8 cellular contexts compared by ENCODE assay signal in the genomic region with DNA sequence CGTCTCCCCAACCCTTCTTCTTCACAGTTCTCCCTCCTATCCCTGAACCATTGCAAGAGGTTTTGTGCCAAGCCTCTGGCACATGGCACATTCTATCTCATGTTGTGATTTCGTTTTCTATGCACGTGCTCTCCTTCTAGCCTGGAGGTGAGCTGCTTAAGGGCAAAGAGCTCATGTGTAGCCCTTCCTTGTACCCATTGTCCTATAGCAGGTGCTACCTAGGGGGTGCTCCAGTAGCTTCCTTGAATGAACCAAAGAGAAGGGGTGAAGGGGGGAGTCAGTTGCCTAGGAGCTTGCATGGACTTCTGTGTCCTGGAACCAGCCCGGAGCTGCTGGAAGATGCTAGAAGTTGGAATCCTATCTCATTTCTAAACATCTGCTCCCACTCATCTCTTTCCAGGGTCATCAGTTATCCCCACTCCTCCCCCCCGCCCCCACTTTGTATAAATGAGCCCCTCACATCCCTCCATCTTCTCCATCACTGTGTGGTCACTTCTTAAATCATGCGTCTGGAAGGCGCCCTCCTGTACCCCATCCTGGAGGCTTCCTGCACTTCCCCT. TPM values are rescaled to one million over a fixed set of nuclear protein-coding genes. Genes with fewer than 3 reads are reported as not detected.
DNase-seq lines count a peak whose midpoint lies in the region; ATAC-seq, FAIRE-seq and TF ChIP-seq lines count a peak whose summit lies in the region.

No MANE protein-coding gene starts in this region.

- intact Hi-C loops in activated T-helper 2 cell treated with anti-CD3 and anti-CD28 coated beads, Interferon-gamma antibody, Interleukin-2, Interleukin-4, amounts not matched to agents 10 μg/mL and 5 μg/mL and 100 μg/mL, durations not matched to agents 14 hours and 24 hours and 36 hours (cut with micrococcal nuclease): no loop called here
- intact Hi-C loops in HepG2 (cut with micrococcal nuclease; ENCODE audit: unreplicated experiment): loop anchor here (2.0 kb wide), 1 partner anchor 65 kb away; no protein-coding TSS in a partner anchor
- intact Hi-C loops in tibial artery (cut with DNase I; ENCODE audit: low total_unique reads): no loop called here

- H3K9me3 Mint-ChIP-seq in activated T-cell treated with anti-CD3 and anti-CD28 coated beads, Interleukin-2, amount 50 U/mL, for 24 hours: no peaks in the 10 kb centered on the region
- no peaks in the 10 kb centered on the region for H3K9me3 Mint-ChIP-seq in activated T-helper 2 cell treated with anti-CD3 and anti-CD28 coated beads, Interferon-gamma antibody, Interleukin-2, Interleukin-4, amounts not matched to agents 10 μg/mL and 5 μg/mL and 100 μg/mL, durations not matched to agents 14 hours and 24 hours and 36 hours

- no peak for FAIRE-seq in HepG2 (lab: Jason Lieb, UNC)

- TF ChIP-seq RAD21 in HepG2 (CRISPR knock-in tag; IDR thresholded peaks at IDR 0.05): no peak

- peak overlapping the region; percentile 78 to 96 (median 85) for H3K4me3 ChIP-seq in HepG2 (replicated peaks in 1 of 3; ENCODE audit: insufficient read depth in 1 of 3, low read depth in 2 of 3, low read length in 3 of 3)
- H3K4me3 ChIP-seq in tibial artery: peak overlapping the region; percentile 69 to 90

- no TSS peak for BruUV-seq in HepG2 (replicated peaks; lab: Mats Ljungman, UMichigan)

- H3K27ac Mint-ChIP-seq in activated T-cell treated with anti-CD3 and anti-CD28 coated beads, Interleukin-2, amount 50 U/mL, for 24 hours: peak overlapping the region; percentile 88
- peak overlapping the region; percentile 10 for H3K27ac Mint-ChIP-seq in activated T-helper 2 cell treated with anti-CD3 and anti-CD28 coated beads, Interferon-gamma antibody, Interleukin-2, Interleukin-4, amounts not matched to agents 10 μg/mL and 5 μg/mL and 100 μg/mL, durations not matched to agents 14 hours and 24 hours and 36 hours

- in situ Hi-C loops in HepG2 (cut with HindIII; ENCODE audit: extremely low pct_ligation_motif_present, low pct_unique_long_range_greater_than_20kb): no loop called here

- H3K27ac ChIP-seq in HepG2 (ENCODE audit: extremely low read length, insufficient read depth, low read length): no peak overlapping the region
- no peak overlapping the region for H3K27ac ChIP-seq in tibial artery

- peak overlapping the region; percentile 84 for H3K4me3 Mint-ChIP-seq in activated T-cell treated with anti-CD3 and anti-CD28 coated beads, Interleukin-2, amount 50 U/mL, for 24 hours
- peak overlapping the region; percentile 81 for H3K4me3 Mint-ChIP-seq in activated T-helper 2 cell treated with anti-CD3 and anti-CD28 coated beads, Interferon-gamma antibody, Interleukin-2, Interleukin-4, amounts not matched to agents 10 μg/mL and 5 μg/mL and 100 μg/mL, durations not matched to agents 14 hours and 24 hours and 36 hours (ENCODE audit: low read depth)

- 1% methylated on average over 7 of the region's 7 CpGs for WGBS in HepG2 (ENCODE audit: low lambda C conversion rate)

- TF ChIP-seq CTCF in HepG2 (CRISPR knock-in tag; IDR thresholded peaks at IDR 0.05) (no peak), tibial artery (IDR thresholded peaks at IDR 0.05) (no peak), GM10248 (IDR thresholded peaks at IDR 0.05; ENCODE audit: control extremely low read depth, extremely low read depth, low read depth, missing control alignments) (no peak)

- CTCF ChIA-PET in HepG2 (lab: Yijun Ruan, JAX; ENCODE audit: low intra/inter-chr PET ratio, low total read pairs): no interaction called here
- CTCF ChIA-PET in GM10248 (lab: Yijun Ruan, JAX): interaction anchor here (1.0 kb wide), 1 partner anchor 19 kb away, joined by 3 read pairs; no protein-coding TSS in a partner anchor

- TF ChIP-seq EP300 in HepG2 (IDR thresholded peaks at IDR 0.05; ENCODE audit: low read depth in 2 of 2, low read length in 2 of 2) (no peak), HepG2 (CRISPR knock-in tag; IDR thresholded peaks at IDR 0.05; ENCODE audit: borderline replicate concordance) (no peak)

- POLR2A ChIA-PET in HepG2 (lab: Yijun Ruan, JAX): interaction anchor here (1.5 kb wide), 1 partner anchor 25 kb away, joined by 6 read pairs; no protein-coding TSS in a partner anchor
- POLR2A ChIA-PET in GM10248 (lab: Yijun Ruan, JAX): no interaction called here

- H3K4me1 ChIP-seq in HepG2 (ENCODE audit: insufficient read depth, low read length): peaks cover 34% of the 10 kb centered on the region
- peaks cover 0 to 19% (median 18%) of the 10 kb centered on the region in 4 donors for H3K4me1 ChIP-seq in tibial artery

- ATAC-seq in HepG2 (no peak; the same call in 2 of the 3 replicates), HG03196 (IDR thresholded peaks at IDR 0.05; ENCODE audit: unreplicated experiment) (no peak)

- H3K27me3 ChIP-seq in HepG2 (ENCODE audit: control insufficient read depth in 1 of 2, insufficient read depth in 2 of 2, low read length in 2 of 2) (no peaks in the 10 kb centered on the region; a peak in 2 of 5 replicates), tibial artery (no peaks in the 10 kb centered on the region)

- peaks cover 6% of the 10 kb centered on the region for H3K79me2 ChIP-seq in HepG2 (ENCODE audit: insufficient read depth, low read length)

- H3K9me3 ChIP-seq in HepG2 (ENCODE audit: low read length): no peaks in the 10 kb centered on the region
- H3K9me3 ChIP-seq in tibial artery: no peaks in the 10 kb centered on the region

- H4K20me1 ChIP-seq in HepG2 (ENCODE audit: insufficient read depth, low read length): no peaks in the 10 kb centered on the region

- H2AFZ ChIP-seq in HepG2 (ENCODE audit: low read length): no peak overlapping the region

- H3K36me3 ChIP-seq in HepG2 (replicated peaks in 1 of 2; ENCODE audit: control insufficient read depth in 1 of 2, insufficient read depth in 2 of 2, low read length in 2 of 2) (no peaks in the 10 kb centered on the region), tibial artery (no peaks in the 10 kb centered on the region)

- H3K36me3 Mint-ChIP-seq in activated T-cell treated with anti-CD3 and anti-CD28 coated beads, Interleukin-2, amount 50 U/mL, for 24 hours (ENCODE audit: low read depth): peaks cover 2% of the 10 kb centered on the region
- no peaks in the 10 kb centered on the region for H3K36me3 Mint-ChIP-seq in activated T-helper 2 cell treated with anti-CD3 and anti-CD28 coated beads, Interferon-gamma antibody, Interleukin-2, Interleukin-4, amounts not matched to agents 10 μg/mL and 5 μg/mL and 100 μg/mL, durations not matched to agents 14 hours and 24 hours and 36 hours (ENCODE audit: low read depth)

- DNase-seq in activated T-cell treated with anti-CD3 and anti-CD28 coated beads, Interleukin-2, amount 50 U/mL, for 24 hours: no peak
- no peak for DNase-seq in activated T-cell treated with anti-CD3 and anti-CD28 coated beads, Interleukin-2, amount 50 U/mL, for 48 hours
- no peak for DNase-seq in activated T-helper 2 cell treated with anti-CD3 and anti-CD28 coated beads, Interferon-gamma antibody, Interleukin-2, Interleukin-4, amounts not matched to agents 10 μg/mL and 5 μg/mL and 100 μg/mL, durations not matched to agents 14 hours and 24 hours and 36 hours (ENCODE audit: low spot score)
- DNase-seq in HepG2 (ENCODE audit: low spot score) (no peak), tibial artery (no peak), GM10248 (ENCODE audit: extremely low spot score) (no peak), NCI-H446 (lab: John Stamatoyannopoulos, UW) (no peak)

- H3K4me1 Mint-ChIP-seq in activated T-cell treated with anti-CD3 and anti-CD28 coated beads, Interleukin-2, amount 50 U/mL, for 24 hours (ENCODE audit: low read depth): peaks cover 34% of the 10 kb centered on the region
- peaks cover 19% of the 10 kb centered on the region for H3K4me1 Mint-ChIP-seq in activated T-helper 2 cell treated with anti-CD3 and anti-CD28 coated beads, Interferon-gamma antibody, Interleukin-2, Interleukin-4, amounts not matched to agents 10 μg/mL and 5 μg/mL and 100 μg/mL, durations not matched to agents 14 hours and 24 hours and 36 hours (ENCODE audit: low read depth)

- H3K27me3 Mint-ChIP-seq in activated T-cell treated with anti-CD3 and anti-CD28 coated beads, Interleukin-2, amount 50 U/mL, for 24 hours: no peaks in the 10 kb centered on the region
- peaks cover 37% of the 10 kb centered on the region for H3K27me3 Mint-ChIP-seq in activated T-helper 2 cell treated with anti-CD3 and anti-CD28 coated beads, Interferon-gamma antibody, Interleukin-2, Interleukin-4, amounts not matched to agents 10 μg/mL and 5 μg/mL and 100 μg/mL, durations not matched to agents 14 hours and 24 hours and 36 hours (ENCODE audit: low read depth)

- no peak for TF ChIP-seq POLR2A in HepG2 (IDR thresholded peaks at IDR 0.05; ENCODE audit: insufficient read depth in 1 of 2, low read depth in 2 of 2, low read length in 2 of 2)

- H3K4me2 ChIP-seq in HepG2 (ENCODE audit: low read depth, low read length): peak overlapping the region; percentile 93

- no peak overlapping the region; the same call in 1 of the 2 replicates for H3K9ac ChIP-seq in HepG2 (ENCODE audit: insufficient read depth, low read depth, low read length)

TF ChIP-seq in HepG2, 621 proteins besides CTCF, POLR2A, EP300 and RAD21 (continues in another document):
- no peak for TF ChIP-seq ZNF30 (CRISPR knock-in tag; IDR thresholded peaks at IDR 0.05)

RNA-seq across cellular contexts. Expression of gene DISC1, which starts 0.5 kb away (rescaled TPM):
- 1.5 and 1.6 TPM in 2 replicates for total RNA-seq in activated T-helper 2 cell treated with anti-CD3 and anti-CD28 coated beads, Interferon-gamma antibody, Interleukin-2, Interleukin-4, amounts not matched to agents 10 μg/mL and 5 μg/mL and 100 μg/mL, durations not matched to agents 14 hours and 24 hours and 36 hours
- total RNA-seq in HepG2 (2016; rRNA removed; fragmentation: Illumina TruSeq; extraction: Trizol): 3.1 and 4.2 TPM in 2 replicates
- 3.2 and 3.7 TPM in 2 replicates for total RNA-seq in HepG2 (2016; cell fraction: cytosol; rRNA removed; fragmentation: Illumina TruSeq; extraction: Trizol; ENCODE audit: low read depth)
- total RNA-seq in HepG2 (2016; cell fraction: insoluble cytoplasmic fraction; rRNA removed; fragmentation: Illumina TruSeq; extraction: Trizol): 2.7 and 3.2 TPM in 2 replicates
- total RNA-seq in HepG2 (2016; cell fraction: membrane; rRNA removed; fragmentation: Illumina TruSeq; extraction: Trizol): 2.0 and 2.1 TPM in 2 replicates
- total RNA-seq in HepG2 (2016; cell fraction: nucleus; rRNA removed; fragmentation: Illumina TruSeq; extraction: Trizol): 11.7 and 13.7 TPM in 2 replicates
- polyA plus RNA-seq in HepG2 (2011; rRNA removed): 4.0 and 4.6 TPM in 2 replicates
- polyA plus RNA-seq in HepG2 (2011; cell fraction: cytosol; rRNA removed): 2.4 and 2.6 TPM in 2 replicates
- polyA plus RNA-seq in HepG2 (2011; cell fraction: nucleus; rRNA removed): 8.2 and 12.2 TPM in 2 replicates
- polyA plus RNA-seq in HepG2 (2012): 1.7 and 1.9 TPM in 2 replicates
- 0.10 and 0.16 TPM in 2 replicates for polyA plus RNA-seq in HepG2 (2016; cell fraction: cytosol; fragmentation: Illumina TruSeq; extraction: Trizol; ENCODE audit: low read depth)
- 1.5 and 1.7 TPM in 2 replicates for polyA plus RNA-seq in HepG2 (2016; cell fraction: insoluble cytoplasmic fraction; fragmentation: Illumina TruSeq; extraction: Trizol; ENCODE audit: low read depth)
- polyA plus RNA-seq in HepG2 (2016; cell fraction: membrane; fragmentation: Illumina TruSeq; extraction: Trizol; ENCODE audit: low read depth): 0.24 and 0.28 TPM in 2 replicates
- 2.9 and 3.5 TPM in 2 replicates for polyA plus RNA-seq in HepG2 (2016; cell fraction: nucleus; fragmentation: Illumina TruSeq; extraction: Trizol; ENCODE audit: insufficient read depth, low read depth)
- 0.05 and 38.4 TPM in 2 replicates for polyA minus RNA-seq in HepG2 (2011; rRNA and poly(A)+ RNA removed; ENCODE audit: low replicate concordance)
- 4.8 and 5.2 TPM in 2 replicates for polyA minus RNA-seq in HepG2 (2011; cell fraction: cytosol; rRNA and poly(A)+ RNA removed)
- 51.5 and 66.8 TPM in 2 replicates for polyA minus RNA-seq in HepG2 (2011; cell fraction: nucleus; rRNA and poly(A)+ RNA removed)
